Comparison of ENCODE assay signal across 9 cellular contexts in genomic region chr13:48160879-48161278, GRCh38.
DNase-seq lines count a peak whose midpoint lies in the region; ATAC-seq and TF ChIP-seq lines count a peak whose summit lies in the region.
"Had no signal": no experiment of that assay in that cellular context is flagged by ENCODE, and none has a peak within 500 bp of the region (broad histone marks: within the 10 kb centered on the region; RNA-seq: fewer than 3 reads in every experiment).

No MANE protein-coding gene starts in this region.

- H3K4me3 Mint-ChIP-seq in activated T-helper 17 cell treated with anti-CD3 and anti-CD28 coated beads, Interleukin-2, amount 50 U/mL, for 72 hours, result peak overlapping the region; percentile 53

- TF ChIP-seq POLR2A in heart left ventricle (IDR thresholded peaks at IDR 0.05), result no peak
- TF ChIP-seq POLR2A in stomach (IDR thresholded peaks at IDR 0.05), result no peak

- H3K27ac Mint-ChIP-seq in activated T-helper 17 cell treated with anti-CD3 and anti-CD28 coated beads, Interleukin-2, amount 50 U/mL, for 72 hours, result peak overlapping the region; percentile 59

- H3K4me1 Mint-ChIP-seq in activated T-helper 17 cell treated with anti-CD3 and anti-CD28 coated beads, Interleukin-2, amount 50 U/mL, for 72 hours, result peaks cover 18% of the 10 kb centered on the region

- H3K27ac ChIP-seq in heart left ventricle, result peak overlapping the region; percentile 3 to 92 (median 66)
- H3K27ac ChIP-seq in stomach, result peak overlapping the region in 3 of 5 donors; percentile 42 to 81 (median 80)
- H3K27ac ChIP-seq: SJCRH30 had no signal

- DNase-seq in HCEC 1CT (peak; percentile 28), heart left ventricle (peak in 3 of 5 donors; percentile 24 to 50 (median 40)), stomach (no peak), HuH-7.5 (ENCODE audit: low spot score) (no peak), NCI-H2029 treated with DMSO at 0.1 percent for 48 hours (lab: John Stamatoyannopoulos, UW) (no peak)

- intact Hi-C loops in heart left ventricle (cut with DNase I), result no loop called here
- intact Hi-C loops in stomach (cut with DNase I; ENCODE audit: low total_unique reads), result no loop called here

- H3K9me3 ChIP-seq in heart left ventricle, result no peaks in the 10 kb centered on the region
- no peaks in the 10 kb centered on the region for H3K9me3 ChIP-seq in stomach
- H3K9me3 ChIP-seq: SJCRH30 had no signal

- 56 to 77% (median 61%) methylated on average over 3 of the region's 3 CpGs for WGBS in heart left ventricle, 4 donors
- WGBS in stomach, 5 donors, result 54 to 70% (median 70%) methylated on average over 3 of the region's 3 CpGs

- no peak for TF ChIP-seq EP300 in stomach (IDR thresholded peaks at IDR 0.05)

- H3K27me3 ChIP-seq in heart left ventricle, result no peaks in the 10 kb centered on the region
- H3K27me3 ChIP-seq in stomach, result no peaks in the 10 kb centered on the region
- H3K27me3 ChIP-seq: SJCRH30 had no signal

- no peaks in the 10 kb centered on the region for H3K9me3 Mint-ChIP-seq in activated T-helper 17 cell treated with anti-CD3 and anti-CD28 coated beads, Interleukin-2, amount 50 U/mL, for 72 hours

- H3K4me1 ChIP-seq in heart left ventricle (peaks cover 0 to 76% (median 11%) of the 10 kb centered on the region in 12 donors), stomach (peaks cover 0 to 52% (median 16%) of the 10 kb centered on the region in 4 donors)

- H3K36me3 ChIP-seq in heart left ventricle, result no peaks in the 10 kb centered on the region
- H3K36me3 ChIP-seq in stomach, result no peaks in the 10 kb centered on the region
- H3K36me3 ChIP-seq: SJCRH30 had no signal

- TF ChIP-seq CTCF in heart left ventricle (IDR thresholded peaks at IDR 0.05) (no peak), stomach (IDR thresholded peaks at IDR 0.05) (no peak)

- ATAC-seq in activated T-helper 17 cell treated with anti-CD3 and anti-CD28 coated beads, Interleukin-2, amount 50 U/mL, for 72 hours (replicated peaks), result peak; percentile 17
- ATAC-seq in heart left ventricle (peak; percentile 32 to 71 (median 59)), HG03175 (IDR thresholded peaks at IDR 0.05; ENCODE audit: unreplicated experiment) (no peak), HG03025 (IDR thresholded peaks at IDR 0.05; ENCODE audit: low FRiP score, unreplicated experiment) (no peak)

- no peaks in the 10 kb centered on the region for H3K36me3 Mint-ChIP-seq in activated T-helper 17 cell treated with anti-CD3 and anti-CD28 coated beads, Interleukin-2, amount 50 U/mL, for 72 hours (ENCODE audit: low read depth)

- H3K4me3 ChIP-seq in heart left ventricle, result no peak overlapping the region
- H3K4me3 ChIP-seq in stomach, result no peak overlapping the region
- H3K4me3 ChIP-seq: SJCRH30 had no signal

- H3K27me3 Mint-ChIP-seq in activated T-helper 17 cell treated with anti-CD3 and anti-CD28 coated beads, Interleukin-2, amount 50 U/mL, for 72 hours, result no peaks in the 10 kb centered on the region

Comparison
In these comparisons a context has a peak if more than half of its experiments do, and no peak if none do; other contexts are left out.
1. DNase-seq: peak in HCEC 1CT (single experiment) and heart left ventricle (3 of 5); none in stomach (single experiment), HuH-7.5 (single experiment) and NCI-H2029 treated with DMSO at 0.1 percent for 48 hours (single experiment).
2. ATAC-seq: peak in activated T-helper 17 cell treated with anti-CD3 and anti-CD28 coated beads, Interleukin-2, amount 50 U/mL, for 72 hours (single experiment) and heart left ventricle (4 of 4); none in HG03175 (single experiment) and HG03025 (single experiment).